1 cellular context compared by ENCODE assay signal in genomic region chr4:95363966-95364365, GRCh38.
TF ChIP-seq lines count a peak whose summit lies in the region.

No MANE protein-coding gene starts in this region.

TF ChIP-seq in GM12878, 131 proteins besides CTCF, POLR2A, EP300 and RAD21:
- no peak for TF ChIP-seq MAX (IDR thresholded peaks at IDR 0.05; ENCODE audit: low read depth, low read length)
- no peak for TF ChIP-seq HDAC2 (IDR thresholded peaks at IDR 0.05)
- no peak for TF ChIP-seq NR2C1 (IDR thresholded peaks at IDR 0.05)
- TF ChIP-seq KDM1A (IDR thresholded peaks at IDR 0.05; ENCODE audit: borderline replicate concordance) = no peak
- no peak for TF ChIP-seq SRF (IDR thresholded peaks at IDR 0.05; ENCODE audit: low read depth in 2 of 2, low read length in 2 of 2)
- TF ChIP-seq TAF1 (IDR thresholded peaks at IDR 0.05; ENCODE audit: borderline replicate concordance, low read depth, low read length) = no peak
- TF ChIP-seq BCLAF1 (IDR thresholded peaks at IDR 0.05) = no peak
- TF ChIP-seq ETV6 (conservative IDR thresholded peaks at IDR 0.05 in 1 of 2, IDR thresholded peaks at IDR 0.05 in 1 of 2; ENCODE audit: borderline replicate concordance in 1 of 2, low read depth in 1 of 2) = no peak
- TF ChIP-seq RFX5 (IDR thresholded peaks at IDR 0.05; ENCODE audit: low read depth, low read length) = no peak
- no peak for TF ChIP-seq SMARCA5 (IDR thresholded peaks at IDR 0.05)
- no peak for TF ChIP-seq ZNF687 (IDR thresholded peaks at IDR 0.05)
- TF ChIP-seq TARDBP (IDR thresholded peaks at IDR 0.05; ENCODE audit: borderline replicate concordance) = no peak
- no peak for TF ChIP-seq HDGF (IDR thresholded peaks at IDR 0.05)
- no peak for TF ChIP-seq ZBED1 (IDR thresholded peaks at IDR 0.05; ENCODE audit: borderline replicate concordance)
- no peak for TF ChIP-seq SIN3A (IDR thresholded peaks at IDR 0.05; ENCODE audit: low read depth, low read length)
- no peak for TF ChIP-seq CREM (IDR thresholded peaks at IDR 0.05; ENCODE audit: low read depth)
